In the genomic region with DNA sequence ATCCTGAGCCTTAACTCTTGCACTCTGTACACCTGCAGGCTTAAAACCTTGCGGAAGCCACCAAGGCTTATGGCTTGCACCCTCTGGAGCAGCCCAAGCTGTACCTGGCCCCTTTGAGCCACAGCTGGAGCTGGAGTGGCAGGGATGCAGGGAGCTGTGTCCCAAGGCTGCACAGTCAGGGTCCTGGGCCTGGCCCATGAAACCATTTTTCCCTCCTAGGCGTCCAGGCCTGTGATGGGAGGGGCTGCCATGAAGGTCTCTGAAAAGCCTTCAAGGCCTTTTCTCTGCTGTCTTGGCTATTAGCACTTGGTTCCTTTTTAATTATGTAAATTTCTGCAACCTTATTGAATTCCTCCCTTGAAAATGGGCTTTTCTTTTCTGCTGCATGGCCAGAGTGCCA, we compare ENCODE assay signal across 37 cellular contexts. TPM values are rescaled to one million over a fixed set of nuclear protein-coding genes. Genes with fewer than 3 reads are reported as not detected.
"Had no signal": no experiment of that assay in that cellular context is flagged by ENCODE, and none has a peak within 500 bp of the region (broad histone marks: within the 10 kb centered on the region; RNA-seq: fewer than 3 reads in every experiment).

No MANE protein-coding gene starts in this region.

- H3K4me3 ChIP-seq: MG63 had no signal

- DNase-seq: Karpas-422, Kasumi-1, MG63, MM.1S, MV-4-11, NCI-H1048, NCI-H1092, NCI-H1092 treated with DMSO at 0.1 percent for 48 hours, NCI-H1105, NCI-H1105 treated with DMSO at 0.1 percent for 48 hours, NCI-H1417, NCI-H1417 treated with DMSO at 0.1 percent for 48 hours, NCI-H1436, NCI-H1436 treated with DMSO at 0.1 percent for 48 hours, NCI-H146, NCI-H1694, NCI-H1694 treated with DMSO at 0.1 percent for 48 hours, NCI-H187, NCI-H187 treated with DMSO at 0.1 percent for 48 hours, NCI-H1930, NCI-H2029, NCI-H2029 treated with DMSO at 0.1 percent for 48 hours, NCI-H2081, NCI-H2081 treated with DMSO at 0.1 percent for 48 hours, NCI-H2107, NCI-H2171, NCI-H2171 treated with DMSO at 0.1 percent for 48 hours, NCI-H2227 treated with DMSO at 0.1 percent for 48 hours, NCI-H226, NCI-H345, NCI-H446, NCI-H446 treated with DMSO at 0.1 percent for 48 hours, NCI-H510A, NCI-H510A treated with DMSO at 0.1 percent for 48 hours, NCI-H524 treated with DMSO at 0.1 percent for 48 hours had no signal

- H3K9me3 ChIP-seq: MG63 had no signal

- H3K36me3 ChIP-seq: MG63 had no signal

RNA-seq across cellular contexts. Expression of gene FAM124B, which starts 56.4 kb away (rescaled TPM):
- total RNA-seq: MCF 10A, NCI-H460 had no signal
